In genomic region chr22:43888740-43889139, GRCh38 we compare ENCODE assay signal across 20 cellular contexts. TPM values are rescaled to one million over a fixed set of nuclear protein-coding genes. Genes with fewer than 3 reads are reported as not detected.
DNase-seq lines count a peak whose midpoint lies in the region; ATAC-seq, FAIRE-seq and TF ChIP-seq lines count a peak whose summit lies in the region.
"Had no signal": no experiment of that assay in that cellular context is flagged by ENCODE, and none has a peak within 500 bp of the region (broad histone marks: within the 10 kb centered on the region; RNA-seq: fewer than 3 reads in every experiment).

No MANE protein-coding gene starts in this region.

- in situ Hi-C loops in K562 (cut with MboI) = no loop called here

- no peak overlapping the region for H2AFZ ChIP-seq in K562 (ENCODE audit: low read depth, low read length)

- peaks cover 0 to 11% (median 10%) of the 10 kb centered on the region in 9 donors for H3K4me1 ChIP-seq in heart right ventricle
- H3K4me1 ChIP-seq in K562 (replicated peaks in 1 of 2; ENCODE audit: control insufficient read depth in 2 of 2, insufficient read depth in 2 of 2, low read length in 2 of 2) = peaks cover 0 to 15% of the 10 kb centered on the region in 2 experiments; a peak in 1 of 5 replicates
- H3K4me1 ChIP-seq in aorta (ENCODE audit: control insufficient read depth in 1 of 2, insufficient read depth in 2 of 2, low read length in 2 of 2) = no peaks in the 10 kb centered on the region

- H3K9ac ChIP-seq in K562 (ENCODE audit: insufficient read depth in 1 of 2, low read depth in 2 of 2, low read length in 2 of 2) = no peak overlapping the region

- WGBS in heart right ventricle, 2 donors = 71 to 82% methylated on average over 4 of the region's 4 CpGs
- WGBS in K562 (ENCODE audit: insufficient coverage, low coverage, missing lambda C conversion rate) = 0% methylated on average over 4 of the region's 4 CpGs
- WGBS in aorta, 2 donors = 73 to 76% methylated on average over 4 of the region's 4 CpGs

- H3K4me3 ChIP-seq in heart right ventricle (no peak overlapping the region), K562 (no peak overlapping the region), aorta (ENCODE audit: low read length in 2 of 2) (no peak overlapping the region)

- BruUV-seq in K562 (replicated peaks; lab: Mats Ljungman, UMichigan) = no TSS peak

- TF ChIP-seq RAD21 in K562 (CRISPR knock-in tag; conservative IDR thresholded peaks at IDR 0.05 in 1 of 2, IDR thresholded peaks at IDR 0.05 in 1 of 2) = no peak

- H3K27ac ChIP-seq in heart right ventricle (no peak overlapping the region), K562 (ENCODE audit: extremely low read depth, low read depth, low read length) (no peak overlapping the region), aorta (ENCODE audit: low read depth in 1 of 2, low read length in 2 of 2) (no peak overlapping the region)
- H3K27ac ChIP-seq: C4-2B had no signal

- TF ChIP-seq CTCF in heart right ventricle (IDR thresholded peaks at IDR 0.05) = no peak
- no peak for TF ChIP-seq CTCF in K562 (IDR thresholded peaks at IDR 0.05 in 2 of 3, conservative IDR thresholded peaks at IDR 0.05 in 1 of 3; ENCODE audit: insufficient read depth in 2 of 3, low read depth in 1 of 3, low read length in 3 of 3)

- FAIRE-seq in K562 (lab: Jason Lieb, UNC) = no peak

- TF ChIP-seq POLR2A in K562 (conservative IDR thresholded peaks at IDR 0.05) = no peak

- peaks cover 36 to 87% (median 70%) of the 10 kb centered on the region in 7 donors for H3K27me3 ChIP-seq in heart right ventricle
- peaks cover 0 to 7% of the 10 kb centered on the region in 2 experiments; a peak in 1 of 5 replicates for H3K27me3 ChIP-seq in K562 (ENCODE audit: control insufficient read depth in 2 of 2, insufficient read depth in 2 of 2, low read length in 2 of 2)
- H3K27me3 ChIP-seq in aorta (ENCODE audit: control insufficient read depth in 1 of 2, insufficient read depth in 2 of 2, low read length in 1 of 2) = no peaks in the 10 kb centered on the region

- H3K9me3 ChIP-seq in heart right ventricle (no peaks in the 10 kb centered on the region), K562 (replicated peaks; ENCODE audit: control insufficient read depth, insufficient read depth, low read depth, low read length) (no peaks in the 10 kb centered on the region), aorta (ENCODE audit: control insufficient read depth, low read length) (no peaks in the 10 kb centered on the region)

- CTCF ChIA-PET in K562 (lab: Yijun Ruan, JAX; ENCODE audit: low intra/inter-chr PET ratio) = no interaction called here

- POLR2A ChIA-PET in K562 (lab: Yijun Ruan, JAX) = no interaction called here

- intact Hi-C loops in cardiac septum (cut with DNase I) = loop anchor here (10.0 kb wide), 1 partner anchor 504 kb away; no protein-coding TSS in a partner anchor
- intact Hi-C loops in heart right ventricle (cut with DNase I) = loop anchor here in 3 of 10 donors (5.0 to 10.0 kb wide), 3 partner anchors 56 to 504 kb away; no protein-coding TSS in a partner anchor
- intact Hi-C loops in K562 (cut with micrococcal nuclease) = loop anchor here (10.0 kb wide), 1 partner anchor 736 kb away; no protein-coding TSS in a partner anchor
- intact Hi-C loops in posterior vena cava (cut with DNase I) = loop anchor here in 1 of 2 donors (5.0 kb wide), 1 partner anchor 501 kb away; no protein-coding TSS in a partner anchor
- intact Hi-C loops in aorta (cut with DNase I) = no loop called here

- H3K79me2 ChIP-seq in K562 (ENCODE audit: control insufficient read depth, insufficient read depth, low read length) = no peaks in the 10 kb centered on the region

- DNase-seq in cardiac septum (ENCODE audit: low spot score) = peak; percentile 14
- no peak for DNase-seq in heart right ventricle
- DNase-seq in K562 (ENCODE audit: extremely low read depth in 1 of 4, low spot score in 3 of 4) = no peak
- DNase-seq in posterior vena cava (ENCODE audit: low spot score) = peak; percentile 29
- DNase-seq in aorta = peak; percentile 11 to 25
- no peak for DNase-seq in AG08396 (ENCODE audit: low spot score)
- DNase-seq in GM19238 (ENCODE audit: insufficient read length, low spot score) = no peak
- DNase-seq: ACHN; AML-193; CD4-positive, alpha-beta T cell; DMS153; DMS79; GF-D8; GOT3 had no signal

- no peak for TF ChIP-seq EP300 in K562 (IDR thresholded peaks at IDR 0.05; ENCODE audit: low read length)

- H3K4me2 ChIP-seq in K562 (ENCODE audit: insufficient read depth, low read length) = no peak overlapping the region

- H3K9me1 ChIP-seq in K562 (ENCODE audit: control insufficient read depth, insufficient read depth, low read length) = no peaks in the 10 kb centered on the region

- ATAC-seq in heart right ventricle = no peak
- no peak for ATAC-seq in K562
- no peak for ATAC-seq in aorta (ENCODE audit: low FRiP score)
- ATAC-seq in HG03521 (IDR thresholded peaks at IDR 0.05; ENCODE audit: unreplicated experiment) = no peak
- ATAC-seq: HCT116 had no signal

- H3K36me3 ChIP-seq in heart right ventricle (no peaks in the 10 kb centered on the region), K562 (ENCODE audit: control insufficient read depth, insufficient read depth, low read length) (no peaks in the 10 kb centered on the region), aorta (ENCODE audit: control insufficient read depth in 1 of 2, insufficient read depth in 2 of 2, low read length in 1 of 2) (no peaks in the 10 kb centered on the region)

- H4K20me1 ChIP-seq in K562 (replicated peaks; ENCODE audit: control insufficient read depth, insufficient read depth, low read length) = peaks cover 6% of the 10 kb centered on the region; the same call in 1 of the 2 replicates

RNA-seq across cellular contexts. Expression of gene PNPLA5, which starts 3.1 kb away (rescaled TPM):
- total RNA-seq in cardiac septum (not detected), heart right ventricle (not detected), K562 (2014; rRNA removed) (not detected in 2 replicates), K562 (2014; rRNA removed; fragmentation: Illumina TruSeq; extraction: Trizol) (not detected in 2 replicates), K562 (2015; rRNA removed; fragmentation: Illumina TruSeq; extraction: Trizol) (not detected in 2 replicates), K562 (2021) (not detected in 2 replicates), posterior vena cava (not detected), aorta (not detected)
- polyA plus RNA-seq in heart right ventricle (not detected), K562 (2011; rRNA removed) (not detected in 2 replicates), K562 (2014; fragmentation: Illumina TruSeq; extraction: Trizol) (not detected in 2 replicates), K562 (2014; fragmentation: Nextera tagmentation; extraction: Ambion mirVana) (not detected), K562 (2014; rRNA removed) (not detected in 2 replicates), aorta (under 1 TPM in 1 of 2 donors, not detected in 1; 0.50 TPM)
- total RNA-seq in K562 (2011; cell fraction: chromatin; rRNA removed; ENCODE audit: low replicate concordance) = not detected in 2 replicates
- not detected in 2 replicates for total RNA-seq in K562 (2011; cell fraction: nucleolus; rRNA removed)
- total RNA-seq in K562 (2011; cell fraction: nucleoplasm; rRNA removed) = not detected in 2 replicates
- not detected in 2 replicates for polyA plus RNA-seq in K562 (2011; cell fraction: cytosol; rRNA removed)
- polyA plus RNA-seq in K562 (2011; cell fraction: nucleus; rRNA removed) = not detected in 2 replicates
- polyA plus RNA-seq in K562 (2012) = not detected in 2 replicates
- not detected in 2 replicates for polyA minus RNA-seq in K562 (2011; rRNA and poly(A)+ RNA removed)
- not detected in 2 replicates for polyA minus RNA-seq in K562 (2011; cell fraction: cytosol; rRNA and poly(A)+ RNA removed)
- not detected in 2 replicates for polyA minus RNA-seq in K562 (2011; cell fraction: nucleus; rRNA and poly(A)+ RNA removed)
- total RNA-seq: A172; CD4-positive, alpha-beta T cell; Daoy had no signal
- polyA plus RNA-seq: BJ had no signal

RNA-seq across cellular contexts. Expression of gene SULT4A1, which starts 26.4 kb away (rescaled TPM):
- total RNA-seq in cardiac septum (0.13 TPM), heart right ventricle (1 to 10 TPM in 1 of 10 donors, under 1 TPM in 7, not detected in 2; 0.19 to 1.2 (median 0.32) TPM), K562 (2014; rRNA removed) (0.08 TPM in 1 of 2 replicates, not detected in the other), K562 (2014; rRNA removed; fragmentation: Illumina TruSeq; extraction: Trizol) (0.07 and 0.10 TPM in 2 replicates), K562 (2015; rRNA removed; fragmentation: Illumina TruSeq; extraction: Trizol) (0.08 TPM in 1 of 2 replicates, not detected in the other), K562 (2021) (0.11 and 0.20 TPM in 2 replicates), posterior vena cava (not detected), aorta (not detected)
- polyA plus RNA-seq in heart right ventricle (under 1 TPM; 0.25 to 0.29 TPM), K562 (2011; rRNA removed) (0.09 and 0.14 TPM in 2 replicates), K562 (2014; fragmentation: Illumina TruSeq; extraction: Trizol) (0.06 and 0.10 TPM in 2 replicates), K562 (2014; fragmentation: Nextera tagmentation; extraction: Ambion mirVana) (under 1 TPM in 1 of 2 experiments, not detected in 1; 0.03 TPM), K562 (2014; rRNA removed) (0.07 and 0.11 TPM in 2 replicates), aorta (1 to 10 TPM in 1 of 2 donors, not detected in 1; 2.6 TPM)
- total RNA-seq in K562 (2011; cell fraction: chromatin; rRNA removed; ENCODE audit: low replicate concordance) = 0.46 and 0.81 TPM in 2 replicates
- 0.33 and 0.66 TPM in 2 replicates for total RNA-seq in K562 (2011; cell fraction: nucleolus; rRNA removed)
- total RNA-seq in K562 (2011; cell fraction: nucleoplasm; rRNA removed) = 0.23 and 0.29 TPM in 2 replicates
- polyA plus RNA-seq in K562 (2011; cell fraction: cytosol; rRNA removed) = 0.12 TPM in 1 of 2 replicates, not detected in the other
- polyA plus RNA-seq in K562 (2011; cell fraction: nucleus; rRNA removed) = 1.6 and 2.7 TPM in 2 replicates
- polyA plus RNA-seq in K562 (2012) = 0.09 and 0.64 TPM in 2 replicates
- 0.09 and 0.18 TPM in 2 replicates for polyA minus RNA-seq in K562 (2011; rRNA and poly(A)+ RNA removed)
- polyA minus RNA-seq in K562 (2011; cell fraction: cytosol; rRNA and poly(A)+ RNA removed) = 0.29 TPM in 1 of 2 replicates, not detected in the other
- 0.27 and 0.67 TPM in 2 replicates for polyA minus RNA-seq in K562 (2011; cell fraction: nucleus; rRNA and poly(A)+ RNA removed)
- total RNA-seq: CD4-positive, alpha-beta T cell had no signal

RNA-seq across cellular contexts. Expression of gene PNPLA3, which starts 34.9 kb away (rescaled TPM):
- total RNA-seq in cardiac septum (0.32 TPM), heart right ventricle (under 1 TPM in 5 of 10 donors, not detected in 5; 0.08 to 0.95 (median 0.27) TPM), K562 (2014; rRNA removed) (0.08 TPM in 1 of 2 replicates, not detected in the other), K562 (2014; rRNA removed; fragmentation: Illumina TruSeq; extraction: Trizol) (0.16 TPM in 1 of 2 replicates, not detected in the other), K562 (2015; rRNA removed; fragmentation: Illumina TruSeq; extraction: Trizol) (not detected in 2 replicates), K562 (2021) (0.09 and 0.38 TPM in 2 replicates), posterior vena cava (under 1 TPM in 1 of 2 donors, not detected in 1; 0.51 TPM), aorta (1 to 10 TPM in 1 of 2 donors, not detected in 1; 1.3 TPM)
- polyA plus RNA-seq in heart right ventricle (under 1 TPM; 0.09 to 0.29 TPM), K562 (2011; rRNA removed) (0.20 and 0.87 TPM in 2 replicates), K562 (2014; fragmentation: Illumina TruSeq; extraction: Trizol) (0.06 and 0.48 TPM in 2 replicates), K562 (2014; fragmentation: Nextera tagmentation; extraction: Ambion mirVana) (not detected), K562 (2014; rRNA removed) (not detected in 2 replicates), aorta (not detected)
- 3.3 and 5.3 TPM in 2 replicates for total RNA-seq in K562 (2011; cell fraction: chromatin; rRNA removed; ENCODE audit: low replicate concordance)
- total RNA-seq in K562 (2011; cell fraction: nucleolus; rRNA removed) = 0.79 and 1.3 TPM in 2 replicates
- 1.5 and 5.2 TPM in 2 replicates for total RNA-seq in K562 (2011; cell fraction: nucleoplasm; rRNA removed)
- 0.75 TPM in 1 of 2 replicates, not detected in the other for polyA plus RNA-seq in K562 (2011; cell fraction: cytosol; rRNA removed)
- polyA plus RNA-seq in K562 (2011; cell fraction: nucleus; rRNA removed) = 1.1 and 3.7 TPM in 2 replicates
- polyA plus RNA-seq in K562 (2012) = 0.10 and 0.25 TPM in 2 replicates
- polyA minus RNA-seq in K562 (2011; rRNA and poly(A)+ RNA removed) = 0.53 and 0.96 TPM in 2 replicates
- not detected in 2 replicates for polyA minus RNA-seq in K562 (2011; cell fraction: cytosol; rRNA and poly(A)+ RNA removed)
- 1.2 and 1.6 TPM in 2 replicates for polyA minus RNA-seq in K562 (2011; cell fraction: nucleus; rRNA and poly(A)+ RNA removed)
- total RNA-seq: CD4-positive, alpha-beta T cell had no signal

Comparison
In these comparisons a context has a peak if more than half of its experiments do, and no peak if none do; other contexts are left out.
1. DNase-seq: peak in cardiac septum (single experiment), posterior vena cava (single experiment) and aorta (2 of 2); none in heart right ventricle (0 of 2), K562 (0 of 4), AG08396 (single experiment) and GM19238 (single experiment).
2. intact Hi-C loops: an anchor here in cardiac septum (10.0 kb wide) and K562 (10.0 kb wide); none called in aorta.